ENCODE assay signal across 8 cellular contexts in the genomic region with DNA sequence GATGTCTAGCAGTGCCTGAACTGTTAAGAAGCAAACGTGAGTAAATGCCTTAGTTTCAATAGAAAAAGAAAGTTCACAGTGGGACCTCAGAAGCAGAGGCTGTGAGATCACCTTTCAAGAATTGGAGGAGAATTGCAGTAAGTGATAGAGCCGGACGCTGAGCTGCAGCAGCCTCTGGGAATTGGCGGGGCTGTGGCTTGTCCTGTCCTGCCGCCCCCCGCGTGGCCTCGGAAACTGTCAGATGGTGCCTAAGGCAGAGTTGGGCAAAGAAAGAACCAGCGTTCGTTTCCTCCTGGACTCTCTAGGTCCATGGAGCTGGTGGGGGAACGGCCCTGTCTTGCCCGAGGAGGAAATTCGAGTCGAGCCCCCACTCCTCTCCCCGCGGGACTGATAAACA. TPM values are rescaled to one million over a fixed set of nuclear protein-coding genes. Genes with fewer than 3 reads are reported as not detected.
DNase-seq lines count a peak whose midpoint lies in the region; ATAC-seq and TF ChIP-seq lines count a peak whose summit lies in the region.

No MANE protein-coding gene starts in this region.

- BruUV-seq in Panc1 (replicated peaks; lab: Mats Ljungman, UMichigan), result no TSS peak

- peaks cover 13% of the 10 kb centered on the region for H3K4me1 Mint-ChIP-seq in endodermal cell
- peaks cover 19 to 32% of the 10 kb centered on the region in 2 donors for H3K4me1 Mint-ChIP-seq in natural killer cell treated with Interleukin-12 subunit alpha and Interleukin-12 subunit beta and Interleukin-15 and Interleukin-18, amount 100 ng/mL, for 72 hours (ENCODE audit: low read depth in 2 of 2)

- H3K36me3 Mint-ChIP-seq in endodermal cell (ENCODE audit: low read depth), result no peaks in the 10 kb centered on the region
- H3K36me3 Mint-ChIP-seq in natural killer cell treated with Interleukin-12 subunit alpha and Interleukin-12 subunit beta and Interleukin-15 and Interleukin-18, amount 100 ng/mL, for 72 hours, result no peaks in the 10 kb centered on the region

- no peaks in the 10 kb centered on the region for H3K9me3 Mint-ChIP-seq in endodermal cell
- H3K9me3 Mint-ChIP-seq in natural killer cell treated with Interleukin-12 subunit alpha and Interleukin-12 subunit beta and Interleukin-15 and Interleukin-18, amount 100 ng/mL, for 72 hours, result no peaks in the 10 kb centered on the region

- in situ Hi-C loops in Panc1 (cut with HindIII; ENCODE audit: low pct_unique_long_range_greater_than_20kb, low sequenced_read_pairs), result no loop called here

- peak overlapping the region; percentile 67 for H3K4me3 Mint-ChIP-seq in endodermal cell
- peak overlapping the region; percentile 78 for H3K4me3 Mint-ChIP-seq in natural killer cell treated with Interleukin-12 subunit alpha and Interleukin-12 subunit beta and Interleukin-15 and Interleukin-18, amount 100 ng/mL, for 72 hours

- H3K27ac ChIP-seq in Panc1 (ENCODE audit: low read length), result no peak overlapping the region
- H3K27ac ChIP-seq in endodermal cell (ENCODE audit: low read depth, low read length), result no peak overlapping the region

- DNase-seq in GM12865 (ENCODE audit: low read depth) (peak; percentile 26), Panc1 (ENCODE audit: low read depth, low spot score) (no peak), endodermal cell (peak; percentile 84), NCI-H69 (lab: John Stamatoyannopoulos, UW) (no peak), SIG-M5 (lab: John Stamatoyannopoulos, UW) (no peak)
- no peak for DNase-seq in natural killer cell treated with Interleukin-12 subunit alpha and Interleukin-12 subunit beta and Interleukin-15 and Interleukin-18, amount 100 ng/mL, for 72 hours (ENCODE audit: low spot score)

- H3K9ac ChIP-seq in endodermal cell (ENCODE audit: extremely low read depth, low read length, poor library complexity, severe bottlenecking), result peak overlapping the region; percentile 42

- peaks cover 65% of the 10 kb centered on the region for H3K27me3 Mint-ChIP-seq in endodermal cell (ENCODE audit: insufficient read depth)
- peaks cover 32 to 47% of the 10 kb centered on the region in 2 donors for H3K27me3 Mint-ChIP-seq in natural killer cell treated with Interleukin-12 subunit alpha and Interleukin-12 subunit beta and Interleukin-15 and Interleukin-18, amount 100 ng/mL, for 72 hours

- H3K4me1 ChIP-seq in Panc1 (ENCODE audit: control insufficient read depth, insufficient read depth, low read length) (peaks cover 3% of the 10 kb centered on the region; the same call in 1 of the 2 replicates), endodermal cell (ENCODE audit: control insufficient read depth, insufficient read depth, low read length) (peaks cover 2% of the 10 kb centered on the region)

- H3K4me3 ChIP-seq in GM12865 (ENCODE audit: low read depth, low read length) (peak overlapping the region; percentile 60), Panc1 (ENCODE audit: low read depth in 2 of 2, low read length in 2 of 2) (peak overlapping the region; percentile 29 to 42), endodermal cell (ENCODE audit: low read length) (peak overlapping the region; percentile 77)

- CTCF ChIA-PET in Panc1 (lab: Charles Lee), result no interaction called here

- H3K36me3 ChIP-seq in Panc1 (ENCODE audit: control insufficient read depth, insufficient read depth, low read length) (no peaks in the 10 kb centered on the region), endodermal cell (ENCODE audit: control insufficient read depth, insufficient read depth, low read length) (no peaks in the 10 kb centered on the region)

- H3K9me3 ChIP-seq in Panc1 (ENCODE audit: control insufficient read depth, insufficient read depth, low read depth, low read length), result no peaks in the 10 kb centered on the region
- no peaks in the 10 kb centered on the region for H3K9me3 ChIP-seq in endodermal cell (ENCODE audit: control insufficient read depth, low read length)

- POLR2A ChIA-PET in Panc1 (lab: Charles Lee), result no interaction called here

- WGBS in endodermal cell (ENCODE audit: insufficient coverage in 1 of 2, insufficient read length in 1 of 2), 2 experiments, result 0 to 2% methylated on average over 9 to 16 of the region's 16 CpGs

- no peak for TF ChIP-seq CTCF in GM12865 (IDR thresholded peaks at IDR 0.05; ENCODE audit: insufficient read depth, low read depth, low read length, missing control alignments)
- no peak for TF ChIP-seq CTCF in Panc1 (IDR thresholded peaks at IDR 0.05)
- no peak for TF ChIP-seq CTCF in endodermal cell (conservative IDR thresholded peaks at IDR 0.05)

- no peak overlapping the region for H3K27ac Mint-ChIP-seq in endodermal cell
- peak overlapping the region in 1 of 2 donors; percentile 2 for H3K27ac Mint-ChIP-seq in natural killer cell treated with Interleukin-12 subunit alpha and Interleukin-12 subunit beta and Interleukin-15 and Interleukin-18, amount 100 ng/mL, for 72 hours

- peaks cover 40% of the 10 kb centered on the region for H3K27me3 ChIP-seq in Panc1 (ENCODE audit: control insufficient read depth, insufficient read depth, low read length)
- H3K27me3 ChIP-seq in endodermal cell (ENCODE audit: control insufficient read depth, insufficient read depth, low read length, poor library complexity, severe bottlenecking), result peaks cover 54% of the 10 kb centered on the region

- ATAC-seq in Panc1 (no peak), HG03045 (IDR thresholded peaks at IDR 0.05; ENCODE audit: unreplicated experiment) (no peak), HG02870 (IDR thresholded peaks at IDR 0.05; ENCODE audit: unreplicated experiment) (no peak)
- no peak for ATAC-seq in natural killer cell treated with Interleukin-12 subunit alpha and Interleukin-12 subunit beta and Interleukin-15 and Interleukin-18, amount 100 ng/mL, for 72 hours

- intact Hi-C loops in Panc1 (cut with micrococcal nuclease; ENCODE audit: unreplicated experiment), result no loop called here

RNA-seq across cellular contexts. Expression of a gene that starts 0.6 kb away (rescaled TPM):
- total RNA-seq in Panc1 (2021; ENCODE audit: unreplicated experiment), result 18.3 TPM
- 12.8 TPM for polyA plus RNA-seq in Panc1 (2012; ENCODE audit: insufficient read length)
- total RNA-seq in endodermal cell, result 10 to 100 TPM; 14.2 to 16.8 TPM
- 7.2 TPM for polyA plus RNA-seq in endodermal cell (2013, experiment 1 of 2)
- 5.8 TPM for polyA plus RNA-seq in endodermal cell (2013, experiment 2 of 2)
- total RNA-seq in natural killer cell treated with Interleukin-12 subunit alpha and Interleukin-12 subunit beta and Interleukin-15 and Interleukin-18, amount 100 ng/mL, for 72 hours, result 10 to 100 TPM; 20.8 to 49.1 TPM

Comparison
In these comparisons a context has a peak if more than half of its experiments do, and no peak if none do; other contexts are left out.
1. DNase-seq: peak in GM12865 (single experiment) and endodermal cell (single experiment); none in Panc1 (single experiment), natural killer cell treated with Interleukin-12 subunit alpha and Interleukin-12 subunit beta and Interleukin-15 and Interleukin-18, amount 100 ng/mL, for 72 hours (single experiment), NCI-H69 (single experiment) and SIG-M5 (single experiment).
2. Peak in every context shown above with its lines, with median percentiles within 50 percentile points of each other: H3K4me3 ChIP-seq.